Comparison of ENCODE assay signal across 8 cellular contexts in the genomic region with DNA sequence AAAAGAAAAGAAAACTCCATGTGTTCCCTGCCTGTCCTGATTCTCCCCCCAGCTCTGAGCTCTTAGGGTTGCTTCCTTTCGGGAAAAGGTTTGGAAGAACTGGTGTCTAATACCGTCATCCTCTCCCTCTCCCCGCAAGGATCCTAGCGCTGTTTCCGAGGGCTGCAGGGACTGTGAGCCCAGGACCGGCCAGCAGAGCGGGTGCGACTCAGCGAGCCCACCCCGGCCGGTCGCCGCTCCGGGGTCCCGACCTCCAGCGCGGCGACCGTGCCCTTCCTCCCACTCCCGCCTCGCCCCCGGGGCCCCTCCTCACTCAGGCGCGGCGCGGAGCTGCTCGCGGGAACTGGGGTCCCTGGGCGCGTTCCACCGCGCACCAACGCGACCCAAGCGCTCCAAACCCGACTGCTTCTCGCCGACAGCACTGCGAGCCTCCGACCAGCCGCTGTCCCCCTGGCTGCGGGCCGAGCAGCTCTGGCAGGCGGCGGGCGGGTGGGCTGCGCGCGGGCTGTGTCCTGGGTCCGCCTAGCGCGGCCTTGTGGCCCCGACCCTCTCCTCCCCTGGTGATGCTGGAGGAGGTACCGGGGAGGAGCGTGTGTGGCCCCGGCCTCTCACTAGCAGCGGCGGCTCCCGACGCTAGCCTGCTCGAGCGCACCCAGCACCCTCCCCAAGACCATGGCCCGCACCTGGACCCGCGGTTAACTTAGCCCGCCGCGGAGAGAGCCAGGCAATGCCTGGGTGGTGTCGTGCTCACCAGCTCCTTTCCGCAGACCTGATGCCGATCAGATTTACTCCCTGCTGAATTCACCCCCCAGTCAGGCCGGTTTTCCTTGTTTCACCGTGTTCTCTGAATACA. TPM values are rescaled to one million over a fixed set of nuclear protein-coding genes. Genes with fewer than 3 reads are reported as not detected.
DNase-seq lines count a peak whose midpoint lies in the region; ATAC-seq and TF ChIP-seq lines count a peak whose summit lies in the region.

A gene (minus strand): TSS at position 509 of the 853 bp plus-strand sequence. CDS start 12,484 bp downstream, outside the sequence.

- H3K36me3 Mint-ChIP-seq in neural progenitor cell (no peaks in the 10 kb centered on the region), immature natural killer cell (peaks cover 0 to 4% (median 0%) of the 10 kb centered on the region in 3 donors)

- H3K4me3 Mint-ChIP-seq in neural progenitor cell: peak within 1 kb of the TSS; percentile 94
- peak within 1 kb of the TSS in 1 of 5 donors; percentile 48 for H3K4me3 Mint-ChIP-seq in immature natural killer cell

- H3K4me2 ChIP-seq in neural progenitor cell: peak within 1 kb of the TSS; percentile 94

- H3K27ac ChIP-seq in neural progenitor cell: no peak within 1 kb of the TSS

- peaks cover 6% of the 10 kb centered on the region for H3K4me1 Mint-ChIP-seq in neural progenitor cell
- no peaks in the 10 kb centered on the region for H3K4me1 Mint-ChIP-seq in immature natural killer cell

- H2AFZ ChIP-seq in neural progenitor cell (replicated peaks): peak within 1 kb of the TSS; percentile 96

- no peak for TF ChIP-seq CTCF in GM20000 (IDR thresholded peaks at IDR 0.05; ENCODE audit: extremely low read depth, missing control alignments)
- no peak for TF ChIP-seq CTCF in foreskin fibroblast (IDR thresholded peaks at IDR 0.05; ENCODE audit: low read depth, low read length)
- TF ChIP-seq CTCF in neural progenitor cell (IDR thresholded peaks at IDR 0.05): no peak

- H3F3A ChIP-seq in neural progenitor cell (ENCODE audit: low read depth): peaks cover 17% of the 10 kb centered on the region

- no peak within 1 kb of the TSS for H3K9ac ChIP-seq in neural progenitor cell

- H3K36me3 ChIP-seq in neural progenitor cell: no peaks in the 10 kb centered on the region

- no peaks in the 10 kb centered on the region for H3K79me2 ChIP-seq in neural progenitor cell (ENCODE audit: low read depth)

- DNase-seq in GM20000 (ENCODE audit: low spot score): peak; percentile 18
- peak in 1 of 2 donors; percentile 27 for DNase-seq in foreskin fibroblast
- DNase-seq in neural progenitor cell (ENCODE audit: low spot score): peak; percentile 74
- DNase-seq in cerebellar nuclear complex (lab: John Stamatoyannopoulos, UW): no peak
- no peak for DNase-seq in immature natural killer cell

- H3K27ac Mint-ChIP-seq in neural progenitor cell: peak within 1 kb of the TSS; percentile 43
- no peak within 1 kb of the TSS for H3K27ac Mint-ChIP-seq in immature natural killer cell

- H3K4me1 ChIP-seq in neural progenitor cell: no peaks in the 10 kb centered on the region

- H3K9me3 Mint-ChIP-seq in neural progenitor cell (no peaks in the 10 kb centered on the region), immature natural killer cell (peaks cover 0 to 4% (median 0%) of the 10 kb centered on the region in 6 donors)

- peaks cover 35% of the 10 kb centered on the region for H3K27me3 ChIP-seq in neural progenitor cell

- H3K4me3 ChIP-seq in foreskin fibroblast (ENCODE audit: low read depth in 1 of 2, low read length in 2 of 2): peak within 1 kb of the TSS; percentile 19 to 44
- H3K4me3 ChIP-seq in neural progenitor cell: peak within 1 kb of the TSS; percentile 76

- H3K9me3 ChIP-seq in neural progenitor cell (ENCODE audit: low read depth): no peaks in the 10 kb centered on the region

- H3K27me3 Mint-ChIP-seq in neural progenitor cell (ENCODE audit: insufficient read depth, low read depth) (peaks cover 26% of the 10 kb centered on the region), immature natural killer cell (ENCODE audit: low read depth in 3 of 3) (peaks cover 10 to 36% (median 22%) of the 10 kb centered on the region in 3 donors)

- ATAC-seq in SK-N-SH treated with all-trans-retinoic acid at 6 μM for 48 hours (peak; percentile 54; the same call in 2 of the 3 replicates), GM21526 (IDR thresholded peaks at IDR 0.05; ENCODE audit: low FRiP score, unreplicated experiment) (no peak), HG02588 (IDR thresholded peaks at IDR 0.05; ENCODE audit: unreplicated experiment) (no peak)

- H4K20me1 ChIP-seq in neural progenitor cell (ENCODE audit: low read depth): no peaks in the 10 kb centered on the region

TF ChIP-seq in SK-N-SH treated with all-trans-retinoic acid at 6 μM for 48 hours, 23 proteins besides CTCF, POLR2A, EP300 and RAD21:
- no peak for TF ChIP-seq RARB (CRISPR knock-in tag; IDR thresholded peaks at IDR 0.05)
- no peak for TF ChIP-seq CSDC2 (CRISPR knock-in tag; IDR thresholded peaks at IDR 0.05)
- TF ChIP-seq, protein P1, sequence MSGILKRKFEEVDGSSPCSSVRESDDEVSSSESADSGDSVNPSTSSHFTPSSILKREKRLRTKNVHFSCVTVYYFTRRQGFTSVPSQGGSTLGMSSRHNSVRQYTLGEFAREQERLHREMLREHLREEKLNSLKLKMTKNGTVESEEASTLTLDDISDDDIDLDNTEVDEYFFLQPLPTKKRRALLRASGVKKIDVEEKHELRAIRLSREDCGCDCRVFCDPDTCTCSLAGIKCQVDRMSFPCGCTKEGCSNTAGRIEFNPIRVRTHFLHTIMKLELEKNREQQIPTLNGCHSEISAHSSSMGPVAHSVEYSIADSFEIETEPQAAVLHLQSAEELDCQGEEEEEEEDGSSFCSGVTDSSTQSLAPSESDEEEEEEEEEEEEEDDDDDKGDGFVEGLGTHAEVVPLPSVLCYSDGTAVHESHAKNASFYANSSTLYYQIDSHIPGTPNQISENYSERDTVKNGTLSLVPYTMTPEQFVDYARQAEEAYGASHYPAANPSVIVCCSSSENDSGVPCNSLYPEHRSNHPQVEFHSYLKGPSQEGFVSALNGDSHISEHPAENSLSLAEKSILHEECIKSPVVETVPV (CRISPR knock-in tag; IDR thresholded peaks at IDR 0.05): no peak
- TF ChIP-seq ZNF70 (CRISPR knock-in tag; IDR thresholded peaks at IDR 0.05): no peak
- no peak for TF ChIP-seq TOX (CRISPR knock-in tag; IDR thresholded peaks at IDR 0.05; ENCODE audit: borderline replicate concordance)
- no peak for TF ChIP-seq ZNF8 (CRISPR knock-in tag; IDR thresholded peaks at IDR 0.05)
- no peak for TF ChIP-seq ISL1 (CRISPR knock-in tag; IDR thresholded peaks at IDR 0.05)
- TF ChIP-seq ESRRG (CRISPR knock-in tag; IDR thresholded peaks at IDR 0.05): no peak

RNA-seq across cellular contexts. Expression of the gene that starts here (rescaled TPM):
- total RNA-seq in neural progenitor cell (ENCODE audit: low replicate concordance): 1.1 and 1.8 TPM in 2 replicates
- 1 to 10 TPM in 1 of 3 donors, under 1 TPM in 1, not detected in 1; 0.26 to 2.2 TPM for polyA plus RNA-seq in immature natural killer cell

Comparison
In these comparisons a context has a peak if more than half of its experiments do, and no peak if none do; other contexts are left out.
1. DNase-seq: peak in GM20000 (single experiment) and neural progenitor cell (single experiment); none in cerebellar nuclear complex (0 of 2) and immature natural killer cell (0 of 3).